Comparison of ENCODE assay signal across 17 cellular contexts in genomic region chr2:73888388-73888787, GRCh38. TPM values are rescaled to one million over a fixed set of nuclear protein-coding genes. Genes with fewer than 3 reads are reported as not detected.
"Had no signal": no experiment of that assay in that cellular context is flagged by ENCODE, and none has a peak within 500 bp of the region (broad histone marks: within the 10 kb centered on the region; RNA-seq: fewer than 3 reads in every experiment).

No MANE protein-coding gene starts in this region.

- DNase-seq: activated CD4-positive, alpha-beta T cell treated with anti-CD3 and anti-CD28 coated beads, Interleukin-2, amount 50 U/mL, for 4 hours; activated CD4-positive, CD25-positive, alpha-beta regulatory T cell; activated naive CD8-positive, alpha-beta T cell treated with anti-CD3 and anti-CD28 coated beads for 36 hours; activated T-cell treated with anti-CD3 and anti-CD28 coated beads, Interleukin-2, amount 50 U/mL, for 48 hours; aorta; effector memory CD4-positive, alpha-beta T cell; heart left ventricle; lower lobe of right lung; midbrain; right lobe of liver had no signal

- H3K27me3 Mint-ChIP-seq: activated naive CD8-positive, alpha-beta T cell treated with anti-CD3 and anti-CD28 coated beads for 36 hours had no signal

- H3K27me3 ChIP-seq: breast epithelium, right lobe of liver had no signal

- H3K4me3 Mint-ChIP-seq: activated naive CD8-positive, alpha-beta T cell treated with anti-CD3 and anti-CD28 coated beads for 36 hours; dendritic cell treated with granulocyte-macrophage colony-stimulating factor and Interleukin-4, amounts not matched to agents 40 ng/mL and 50 ng/mL, for 4 days; neural crest cell had no signal

- H3K9me3 Mint-ChIP-seq: dendritic cell treated with granulocyte-macrophage colony-stimulating factor and Interleukin-4, amounts not matched to agents 40 ng/mL and 50 ng/mL, for 4 days; neural crest cell had no signal

- H3K27ac ChIP-seq: breast epithelium, lower lobe of right lung, prostate gland, right lobe of liver, thoracic aorta had no signal

- H3K4me1 Mint-ChIP-seq: neural crest cell had no signal

- H3K36me3 ChIP-seq: breast epithelium, heart left ventricle, lower lobe of right lung, prostate gland, right lobe of liver, thoracic aorta had no signal

- H3K4me1 ChIP-seq: breast epithelium, heart left ventricle, lower lobe of right lung, prostate gland, right lobe of liver had no signal

- H3K4me3 ChIP-seq: breast epithelium, heart left ventricle, lower lobe of right lung, prostate gland, right lobe of liver, thoracic aorta had no signal

- ATAC-seq: heart left ventricle, lower lobe of right lung, right lobe of liver had no signal

- H3K9me3 ChIP-seq: breast epithelium, heart left ventricle, lower lobe of right lung, prostate gland, right lobe of liver, thoracic aorta had no signal

- H3K27ac Mint-ChIP-seq: dendritic cell treated with granulocyte-macrophage colony-stimulating factor and Interleukin-4, amounts not matched to agents 40 ng/mL and 50 ng/mL, for 4 days had no signal

RNA-seq across cellular contexts. Expression of gene ACTG2, which starts 4.4 kb away (rescaled TPM):
- total RNA-seq: myocyte; neural crest cell; T-helper 2 cell treated with Interferon-gamma antibody and Interleukin-4, amounts not matched to agents 100 ng/mL and 5 ng/mL, for 36 hours had no signal
